ENCODE assay signal across 1 cellular context in genomic region chr12:6234214-6234613, GRCh38.
TF ChIP-seq lines count a peak whose summit lies in the region.

No MANE protein-coding gene starts in this region.

TF ChIP-seq in SK-N-SH, 30 proteins besides CTCF, POLR2A, EP300 and RAD21 (continued from another document):
- TF ChIP-seq IRF3 (IDR thresholded peaks at IDR 0.05; ENCODE audit: low read depth, low read length) = no peak
- no peak for TF ChIP-seq FOXM1 (IDR thresholded peaks at IDR 0.05; ENCODE audit: low read depth)
- TF ChIP-seq SIN3A (IDR thresholded peaks at IDR 0.05; ENCODE audit: borderline replicate concordance, low read depth, low read length) = no peak
- no peak for TF ChIP-seq FOSL2 (IDR thresholded peaks at IDR 0.05; ENCODE audit: borderline replicate concordance, low read depth)
- no peak for TF ChIP-seq GATA2 (CRISPR knock-in tag; IDR thresholded peaks at IDR 0.05)
- no peak for TF ChIP-seq YY1 (IDR thresholded peaks at IDR 0.05; ENCODE audit: low read depth)
- TF ChIP-seq MXI1 (IDR thresholded peaks at IDR 0.05; ENCODE audit: low read depth, low read length) = no peak
- TF ChIP-seq TEAD4 (IDR thresholded peaks at IDR 0.05; ENCODE audit: borderline replicate concordance, insufficient read depth) = no peak
- TF ChIP-seq NRF1 (IDR thresholded peaks at IDR 0.05; ENCODE audit: low read depth, low read length) = no peak
- TF ChIP-seq TAF1 (IDR thresholded peaks at IDR 0.05; ENCODE audit: borderline replicate concordance, low read depth, low read length) = no peak
- TF ChIP-seq EZH2phosphoT487 (IDR thresholded peaks at IDR 0.05; ENCODE audit: borderline replicate concordance, low read depth) = no peak
- no peak for TF ChIP-seq JUND (IDR thresholded peaks at IDR 0.05)
- TF ChIP-seq FOXJ3 (CRISPR knock-in tag; IDR thresholded peaks at IDR 0.05) = no peak
- TF ChIP-seq REST (IDR thresholded peaks at IDR 0.05; ENCODE audit: low read depth, low read length) = no peak
- TF ChIP-seq TCF12 (IDR thresholded peaks at IDR 0.05) = no peak
- no peak for TF ChIP-seq NFIC (IDR thresholded peaks at IDR 0.05; ENCODE audit: borderline replicate concordance)
- no peak for TF ChIP-seq RCOR1 (IDR thresholded peaks at IDR 0.05; ENCODE audit: low read length)
- no peak for TF ChIP-seq MAX (IDR thresholded peaks at IDR 0.05; ENCODE audit: low read depth)
TF ChIP-seq in SK-N-SH: peak in this region for 0.
